8 cellular contexts compared by ENCODE assay signal in the genomic region with DNA sequence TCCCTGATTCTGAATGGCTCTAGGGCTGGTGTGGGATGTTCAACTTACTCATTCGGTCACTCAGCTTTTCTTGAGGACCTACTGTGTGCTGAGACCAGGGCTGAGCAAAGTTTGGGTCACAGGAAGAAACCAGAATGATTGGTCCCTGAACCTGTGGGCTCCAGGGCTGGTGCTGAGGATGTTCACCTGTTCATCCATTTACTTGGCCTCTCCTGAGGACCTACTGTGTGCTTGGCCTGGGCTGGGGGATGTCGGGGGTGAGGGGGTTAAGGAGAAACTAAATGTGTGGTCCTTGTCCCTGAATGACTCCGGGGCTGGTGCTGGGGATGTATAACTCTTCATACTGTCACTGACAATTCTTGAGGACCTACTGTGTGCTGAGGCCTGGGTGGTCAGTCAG. TPM values are rescaled to one million over a fixed set of nuclear protein-coding genes. Genes with fewer than 3 reads are reported as not detected.
"Had no signal": no experiment of that assay in that cellular context is flagged by ENCODE, and none has a peak within 500 bp of the region (broad histone marks: within the 10 kb centered on the region; RNA-seq: fewer than 3 reads in every experiment).

No MANE protein-coding gene starts in this region.

- H3K4me2 ChIP-seq: GM23338 had no signal

- H3K4me3 ChIP-seq: GM23338 had no signal

- ATAC-seq: GM23338 had no signal

- H2AFZ ChIP-seq: GM23338 had no signal

- FAIRE-seq: H1, H54, HTR-8/SVneo had no signal

- DNase-seq: H9, HCEC 1CT, KBM-7 had no signal

RNA-seq across cellular contexts. Expression of a gene that starts 10.3 kb away (rescaled TPM):
- total RNA-seq: HT-29 had no signal

RNA-seq across cellular contexts. Expression of a gene that starts 18.3 kb away (rescaled TPM):
- total RNA-seq: H1, HT-29 had no signal
- polyA plus RNA-seq: GM23338 had no signal
